ENCODE assay signal across 39 cellular contexts in genomic region chr6:47767102-47767501, GRCh38. TPM values are rescaled to one million over a fixed set of nuclear protein-coding genes. Genes with fewer than 3 reads are reported as not detected.
"Had no signal": no experiment of that assay in that cellular context is flagged by ENCODE, and none has a peak within 500 bp of the region (broad histone marks: within the 10 kb centered on the region; RNA-seq: fewer than 3 reads in every experiment).

No MANE protein-coding gene starts in this region.

- H3K4me3 ChIP-seq: MG63 had no signal

- H3K27me3 ChIP-seq: MG63 had no signal

- H3K36me3 ChIP-seq: MG63 had no signal

- DNase-seq: Karpas-422, Kasumi-1, MG63, MM.1S, MV-4-11, NCI-H1048, NCI-H1092, NCI-H1092 treated with DMSO at 0.1 percent for 48 hours, NCI-H1105, NCI-H1105 treated with DMSO at 0.1 percent for 48 hours, NCI-H1417, NCI-H1417 treated with DMSO at 0.1 percent for 48 hours, NCI-H1436, NCI-H1436 treated with DMSO at 0.1 percent for 48 hours, NCI-H146, NCI-H1694, NCI-H1694 treated with DMSO at 0.1 percent for 48 hours, NCI-H187, NCI-H187 treated with DMSO at 0.1 percent for 48 hours, NCI-H1930, NCI-H2029, NCI-H2029 treated with DMSO at 0.1 percent for 48 hours, NCI-H2081, NCI-H2081 treated with DMSO at 0.1 percent for 48 hours, NCI-H2107, NCI-H2171, NCI-H2171 treated with DMSO at 0.1 percent for 48 hours, NCI-H2227 treated with DMSO at 0.1 percent for 48 hours, NCI-H226, NCI-H345, NCI-H446, NCI-H446 treated with DMSO at 0.1 percent for 48 hours, NCI-H510A, NCI-H510A treated with DMSO at 0.1 percent for 48 hours, NCI-H524 had no signal

RNA-seq across cellular contexts. Expression of gene OPN5, which starts 14.7 kb away (rescaled TPM):
- total RNA-seq: LHCN-M2, M059J, MCF 10A, NCI-H460 had no signal
